ENCODE assay signal across 24 cellular contexts in the genomic region with DNA sequence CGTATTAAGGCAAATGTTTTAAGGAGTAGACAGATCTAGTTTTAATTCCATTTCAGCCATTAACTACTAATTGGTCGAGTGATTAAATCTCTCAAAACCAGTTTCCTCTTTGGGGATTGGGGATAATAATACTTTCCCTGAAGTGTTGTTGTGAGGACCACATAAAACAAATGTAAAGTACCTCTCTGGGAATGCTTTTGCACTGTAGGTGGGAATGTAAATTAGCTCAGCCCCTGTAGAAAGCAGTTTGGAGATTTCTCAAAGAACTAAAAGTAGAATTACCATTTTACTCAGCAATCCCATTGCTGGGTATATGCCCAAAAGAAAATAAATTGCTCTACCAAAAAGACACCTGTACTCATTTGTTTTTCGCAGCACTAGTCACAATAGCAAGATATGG. TPM values are rescaled to one million over a fixed set of nuclear protein-coding genes. Genes with fewer than 3 reads are reported as not detected.
DNase-seq lines count a peak whose midpoint lies in the region; ATAC-seq and TF ChIP-seq lines count a peak whose summit lies in the region.
"Had no signal": no experiment of that assay in that cellular context is flagged by ENCODE, and none has a peak within 500 bp of the region (broad histone marks: within the 10 kb centered on the region; RNA-seq: fewer than 3 reads in every experiment).

No MANE protein-coding gene starts in this region.

- no peak for ATAC-seq in HG03432 (IDR thresholded peaks at IDR 0.05; ENCODE audit: unreplicated experiment)
- ATAC-seq: A549, GM12878 had no signal

- H3K4me3 ChIP-seq in HUES48 (ENCODE audit: low read depth, low read length) (peak overlapping the region; percentile 29; the same call in 1 of the 2 replicates), NT2/D1 (ENCODE audit: insufficient read length, low read depth) (no peak overlapping the region), neural progenitor cell (no peak overlapping the region)
- H3K4me3 ChIP-seq: A549; BLaER1 treated with 17β-estradiol and CSF1 and Interleukin-3, amounts not matched to agents 10 nM and 100 nM; GM12878 had no signal

- peaks cover 32% of the 10 kb centered on the region for H3K4me1 ChIP-seq in HUES48 (ENCODE audit: control insufficient read depth, insufficient read depth, low read length)
- H3K4me1 ChIP-seq in NT2/D1 (ENCODE audit: insufficient read depth, insufficient read length), result no peaks in the 10 kb centered on the region
- H3K4me1 ChIP-seq in neural progenitor cell, result peaks cover 29% of the 10 kb centered on the region
- H3K4me1 ChIP-seq: A549 had no signal

- H3K36me3 ChIP-seq in HUES48 (ENCODE audit: control insufficient read depth, insufficient read depth, low read length) (no peaks in the 10 kb centered on the region), NT2/D1 (ENCODE audit: insufficient read depth, insufficient read length, low read length) (no peaks in the 10 kb centered on the region), neural progenitor cell (no peaks in the 10 kb centered on the region)
- H3K36me3 ChIP-seq: BE2C; BLaER1 treated with 17β-estradiol and CSF1 and Interleukin-3, amounts not matched to agents 10 nM and 100 nM had no signal

- TF ChIP-seq CTCF in glutamatergic neuron (IDR thresholded peaks at IDR 0.05; ENCODE audit: partially characterized antibody, unreplicated experiment) (no peak), neural progenitor cell (IDR thresholded peaks at IDR 0.05) (no peak)

- H3K4me1 Mint-ChIP-seq in glutamatergic neuron (ENCODE audit: low read depth, unreplicated experiment) (peaks cover 32% of the 10 kb centered on the region), neural progenitor cell (peaks cover 16% of the 10 kb centered on the region)
- H3K4me1 Mint-ChIP-seq: CD14-positive monocyte; CD8-positive, alpha-beta memory T cell had no signal

- no peaks in the 10 kb centered on the region for H3K27me3 ChIP-seq in HUES48 (ENCODE audit: control insufficient read depth, insufficient read depth, low read length)
- no peaks in the 10 kb centered on the region for H3K27me3 ChIP-seq in NT2/D1 (ENCODE audit: insufficient read depth, insufficient read length)
- no peaks in the 10 kb centered on the region for H3K27me3 ChIP-seq in neural progenitor cell
- H3K27me3 ChIP-seq: BE2C; BLaER1 treated with 17β-estradiol and CSF1 and Interleukin-3, amounts not matched to agents 10 nM and 100 nM had no signal

- H3K27ac ChIP-seq in HUES48 (ENCODE audit: low read depth, low read length), result peak overlapping the region; percentile 75
- H3K27ac ChIP-seq in neural progenitor cell, result no peak overlapping the region
- H3K27ac ChIP-seq: A549; BLaER1 treated with 17β-estradiol and CSF1 and Interleukin-3, amounts not matched to agents 10 nM and 100 nM had no signal

- H3K4me3 Mint-ChIP-seq in glutamatergic neuron (ENCODE audit: unreplicated experiment) (no peak overlapping the region), neural progenitor cell (no peak overlapping the region)
- H3K4me3 Mint-ChIP-seq: CD14-positive monocyte; CD4-positive, alpha-beta T cell; CD8-positive, alpha-beta memory T cell had no signal

- H3K27ac Mint-ChIP-seq in glutamatergic neuron (ENCODE audit: unreplicated experiment), result peak overlapping the region; percentile 35
- no peak overlapping the region for H3K27ac Mint-ChIP-seq in neural progenitor cell
- H3K27ac Mint-ChIP-seq: CD4-positive, alpha-beta T cell; CD8-positive, alpha-beta memory T cell had no signal

- H3K9me3 Mint-ChIP-seq in glutamatergic neuron (ENCODE audit: unreplicated experiment) (peaks cover 9% of the 10 kb centered on the region), neural progenitor cell (no peaks in the 10 kb centered on the region)
- H3K9me3 Mint-ChIP-seq: CD4-positive, alpha-beta T cell; CD8-positive, alpha-beta memory T cell had no signal

- H3K27me3 Mint-ChIP-seq in glutamatergic neuron (ENCODE audit: unreplicated experiment), result peaks cover 6% of the 10 kb centered on the region
- no peaks in the 10 kb centered on the region for H3K27me3 Mint-ChIP-seq in neural progenitor cell (ENCODE audit: insufficient read depth, low read depth)

- peak; percentile 11 for DNase-seq in NT2/D1 (ENCODE audit: low read depth, low spot score)
- DNase-seq in glutamatergic neuron, result no peak
- no peak for DNase-seq in neural progenitor cell (ENCODE audit: low spot score)
- DNase-seq in SKM-1 treated with dmso at 0.1 percent for 144 hours (lab: John Stamatoyannopoulos, UW; ENCODE audit: unreplicated experiment), result no peak
- DNase-seq in mucosa of gallbladder (ENCODE audit: low spot score), result no peak
- DNase-seq: 8988T; ACHN; AML-193; BE2C; CD4-positive, alpha-beta T cell; CD8-positive, alpha-beta memory T cell; DMS 273 treated with DMSO at 0.1 percent for 48 hours; DMS79; EL; GDM1; GOT3; H7; HCEC 1CT had no signal

- H3K9me3 ChIP-seq in HUES48 (ENCODE audit: control insufficient read depth, insufficient read depth, low read length), result no peaks in the 10 kb centered on the region
- no peaks in the 10 kb centered on the region; the same call in 1 of the 2 replicates for H3K9me3 ChIP-seq in NT2/D1 (ENCODE audit: insufficient read depth, low read length)
- no peaks in the 10 kb centered on the region for H3K9me3 ChIP-seq in neural progenitor cell (ENCODE audit: low read depth)
- H3K9me3 ChIP-seq: A549; BE2C; BLaER1 treated with 17β-estradiol and CSF1 and Interleukin-3, amounts not matched to agents 10 nM and 100 nM had no signal

- H3F3A ChIP-seq in neural progenitor cell (ENCODE audit: low read depth), result peaks cover 29% of the 10 kb centered on the region

- H2AFZ ChIP-seq in neural progenitor cell (replicated peaks), result no peak overlapping the region

- H3K79me2 ChIP-seq in neural progenitor cell (ENCODE audit: low read depth), result no peaks in the 10 kb centered on the region

- H4K20me1 ChIP-seq in neural progenitor cell (ENCODE audit: low read depth), result no peaks in the 10 kb centered on the region
- H4K20me1 ChIP-seq: BLaER1 treated with 17β-estradiol and CSF1 and Interleukin-3, amounts not matched to agents 10 nM and 100 nM had no signal

- peak overlapping the region; percentile 33 for H3K4me2 ChIP-seq in neural progenitor cell
- H3K4me2 ChIP-seq: A549; BLaER1 treated with 17β-estradiol and CSF1 and Interleukin-3, amounts not matched to agents 10 nM and 100 nM had no signal

- H3K9ac ChIP-seq in HUES48 (ENCODE audit: low read depth, low read length) (no peak overlapping the region), NT2/D1 (ENCODE audit: insufficient read length, low read depth) (no peak overlapping the region), neural progenitor cell (no peak overlapping the region)
- H3K9ac ChIP-seq: BLaER1 treated with 17β-estradiol and CSF1 and Interleukin-3, amounts not matched to agents 10 nM and 100 nM had no signal

- H3K36me3 Mint-ChIP-seq in glutamatergic neuron (ENCODE audit: unreplicated experiment) (peaks cover 4% of the 10 kb centered on the region), neural progenitor cell (no peaks in the 10 kb centered on the region)
- H3K36me3 Mint-ChIP-seq: CD14-positive monocyte; CD8-positive, alpha-beta memory T cell had no signal

RNA-seq across cellular contexts. Expression of a gene that starts 36.1 kb away (rescaled TPM):
- total RNA-seq in glutamatergic neuron (ENCODE audit: unreplicated experiment) (19.4 TPM), neural progenitor cell (ENCODE audit: low replicate concordance) (6.4 and 6.6 TPM in 2 replicates), mucosa of gallbladder (47.6 TPM)
- total RNA-seq: CD4-positive, alpha-beta T cell; CD8-positive, alpha-beta memory T cell; GM12878 had no signal
